Comparison of ENCODE assay signal across 8 cellular contexts in genomic region chr2:62505109-62505508, GRCh38. TPM values are rescaled to one million over a fixed set of nuclear protein-coding genes. Genes with fewer than 3 reads are reported as not detected.
DNase-seq lines count a peak whose midpoint lies in the region; ATAC-seq, FAIRE-seq and TF ChIP-seq lines count a peak whose summit lies in the region.

No MANE protein-coding gene starts in this region.

- intact Hi-C loops in PC-3 (cut with micrococcal nuclease) = no loop called here
- intact Hi-C loops in endothelial cell of umbilical vein (cut with micrococcal nuclease) = loop anchor here (2.0 kb wide), 2 partner anchors 48 to 74 kb away; no protein-coding TSS in a partner anchor

- H3F3A ChIP-seq in PC-3 (ENCODE audit: low read length, unreplicated experiment) = no peaks in the 10 kb centered on the region

- H3K4me2 ChIP-seq in PC-3 (ENCODE audit: low read length) = peak overlapping the region; percentile 99
- H3K4me2 ChIP-seq in endothelial cell of umbilical vein (ENCODE audit: insufficient read depth, low read length) = no peak overlapping the region

- dilution Hi-C loops in endothelial cell of umbilical vein (cut with MboI; ENCODE audit: extremely low pct_ligation_motif_present, low sequenced_read_pairs) = no loop called here

- TF ChIP-seq POLR2A in endothelial cell of umbilical vein (IDR thresholded peaks at IDR 0.05; ENCODE audit: low read depth, low read length) = no peak

- peak overlapping the region; percentile 79 for H3K9ac ChIP-seq in PC-3 (ENCODE audit: low read length)
- H3K9ac ChIP-seq in endothelial cell of umbilical vein (replicated peaks; ENCODE audit: extremely low read depth, insufficient read depth, low read length) = no peak overlapping the region
- H3K9ac ChIP-seq in rectal smooth muscle tissue (ENCODE audit: low read length) = peak overlapping the region; percentile 13

- H3K9me2 ChIP-seq in PC-3 (replicated peaks; ENCODE audit: low read length) = no peaks in the 10 kb centered on the region

- H2AFZ ChIP-seq in PC-3 (ENCODE audit: low read length) (peak overlapping the region; percentile 83), endothelial cell of umbilical vein (ENCODE audit: low read depth, low read length) (peak overlapping the region; percentile 99)

- H3K36me3 ChIP-seq in PC-3 (ENCODE audit: low read depth, low read length) (no peaks in the 10 kb centered on the region), endothelial cell of umbilical vein (ENCODE audit: control insufficient read depth in 2 of 2, extremely low read depth in 1 of 2, insufficient read depth in 2 of 2, low read length in 2 of 2) (no peaks in the 10 kb centered on the region), rectal smooth muscle tissue (ENCODE audit: control insufficient read depth, insufficient read depth, low read length) (no peaks in the 10 kb centered on the region)

- TF ChIP-seq CTCF in PC-3 (conservative IDR thresholded peaks at IDR 0.05; ENCODE audit: low read depth, low read length) (no peak), endothelial cell of umbilical vein (IDR thresholded peaks at IDR 0.05; ENCODE audit: extremely low read depth in 1 of 2, insufficient read depth in 1 of 2, low read depth in 1 of 2, low read length in 2 of 2) (no peak)

- H3K27me3 ChIP-seq in PC-3 (ENCODE audit: low read length) (no peaks in the 10 kb centered on the region), endothelial cell of umbilical vein (ENCODE audit: control insufficient read depth in 2 of 2, insufficient read depth in 2 of 2, low read length in 2 of 2) (no peaks in the 10 kb centered on the region), rectal smooth muscle tissue (ENCODE audit: control insufficient read depth, insufficient read depth, low read length) (no peaks in the 10 kb centered on the region)

- DNase-seq in GM03348 (ENCODE audit: low spot score) (peak; percentile 13), PC-3 (no peak), endothelial cell of umbilical vein (ENCODE audit: low read depth, low spot score) (peak; percentile 26), GM19239 (ENCODE audit: insufficient read length, low spot score) (no peak), epidermal melanocyte (ENCODE audit: insufficient read length, low spot score) (no peak), Kasumi-1 (lab: John Stamatoyannopoulos, UW) (no peak)

- FAIRE-seq in endothelial cell of umbilical vein (lab: Jason Lieb, UNC) (no peak), GM19239 (lab: Jason Lieb, UNC) (no peak)

- H3K4me1 ChIP-seq in PC-3 (ENCODE audit: insufficient read depth, low read length) (peaks cover 7% of the 10 kb centered on the region; the same call in 1 of the 2 replicates), endothelial cell of umbilical vein (ENCODE audit: control insufficient read depth, extremely low read depth, insufficient read depth, low read length) (peaks cover 7% of the 10 kb centered on the region), rectal smooth muscle tissue (ENCODE audit: control insufficient read depth, insufficient read depth, low read length) (peaks cover 6% of the 10 kb centered on the region)

- BruUV-seq in PC-3 (replicated peaks; lab: Mats Ljungman, UMichigan) (TSS peak; percentile 36), endothelial cell of umbilical vein (replicated peaks; lab: Mats Ljungman, UMichigan) (no TSS peak)

- H3K4me3 ChIP-seq in PC-3 (ENCODE audit: low read length) (peak overlapping the region; percentile 77; the same call in 1 of the 2 replicates), endothelial cell of umbilical vein (replicated peaks in 1 of 3; ENCODE audit: insufficient read depth in 1 of 3, low read depth in 1 of 3, low read length in 3 of 3) (no peak overlapping the region), rectal smooth muscle tissue (ENCODE audit: low read length) (peak overlapping the region; percentile 84)

- H3K9me3 ChIP-seq in PC-3 (ENCODE audit: low read length) (no peaks in the 10 kb centered on the region), endothelial cell of umbilical vein (replicated peaks; ENCODE audit: control insufficient read depth, insufficient read depth, low read length) (no peaks in the 10 kb centered on the region)

- H3K27ac ChIP-seq in PC-3 (ENCODE audit: low read length) = peak overlapping the region; percentile 72
- no peak overlapping the region for H3K27ac ChIP-seq in endothelial cell of umbilical vein (ENCODE audit: insufficient read depth, low read depth, low read length)
- H3K27ac ChIP-seq in rectal smooth muscle tissue (ENCODE audit: low read depth, low read length) = peak overlapping the region; percentile 90

- POLR2A ChIA-PET in PC-3 (lab: Charles Lee; ENCODE audit: unreplicated experiment) (interaction anchor here (0.5 kb wide), 1 partner anchor 263 kb away, joined by 4 read pairs; no protein-coding TSS in a partner anchor), endothelial cell of umbilical vein (lab: Charles Lee) (no interaction called here)

- H4K20me1 ChIP-seq in PC-3 (ENCODE audit: low read length) (no peaks in the 10 kb centered on the region), endothelial cell of umbilical vein (replicated peaks; ENCODE audit: control insufficient read depth, extremely low read depth, insufficient read depth, low read length) (no peaks in the 10 kb centered on the region)

- CTCF ChIA-PET in PC-3 (lab: Charles Lee) = interaction anchor here (0.7 kb wide), 1 partner anchor 73 kb away, joined by 4 read pairs; no protein-coding TSS in a partner anchor
- CTCF ChIA-PET in endothelial cell of umbilical vein (lab: Charles Lee) = interaction anchor here (0.9 to 2.1 kb wide), 5 partner anchors 16 to 48 kb away, joined by 3 to 20 read pairs (median 5); no protein-coding TSS in a partner anchor

- H3K79me2 ChIP-seq in PC-3 (ENCODE audit: low read length) = no peaks in the 10 kb centered on the region
- H3K79me2 ChIP-seq in endothelial cell of umbilical vein (ENCODE audit: control insufficient read depth, insufficient read depth, low read length) = no peaks in the 10 kb centered on the region

- H3K9me1 ChIP-seq in endothelial cell of umbilical vein (replicated peaks; ENCODE audit: control insufficient read depth, extremely low read depth, insufficient read depth, low read length) = no peaks in the 10 kb centered on the region

- ATAC-seq in PC-3 = no peak
- ATAC-seq in GM18907 (IDR thresholded peaks at IDR 0.05; ENCODE audit: unreplicated experiment) = no peak

TF ChIP-seq in endothelial cell of umbilical vein, 7 proteins besides CTCF, POLR2A, EP300 and RAD21:
- no peak for TF ChIP-seq MYC (IDR thresholded peaks at IDR 0.05; ENCODE audit: low read depth, low read length)
- no peak for TF ChIP-seq POLR2AphosphoS5 (IDR thresholded peaks at IDR 0.05; ENCODE audit: insufficient read depth, low read depth, low read length)
- TF ChIP-seq GATA2 (IDR thresholded peaks at IDR 0.05; ENCODE audit: insufficient read depth, insufficient read length, low read depth, low read length) = no peak
- no peak for TF ChIP-seq JUN (IDR thresholded peaks at IDR 0.05; ENCODE audit: borderline replicate concordance, insufficient read depth, insufficient read length, low read depth)
- no peak for TF ChIP-seq EZH2 (IDR thresholded peaks at IDR 0.05; ENCODE audit: borderline replicate concordance, low read depth, low read length, severe bottlenecking)
- no peak for TF ChIP-seq MAX (IDR thresholded peaks at IDR 0.05; ENCODE audit: insufficient read depth, insufficient read length)
- TF ChIP-seq FOS (IDR thresholded peaks at IDR 0.05; ENCODE audit: borderline replicate concordance, insufficient read depth, low read length) = no peak
TF ChIP-seq in endothelial cell of umbilical vein: peak in this region for 0.

RNA-seq across cellular contexts. Expression of gene TMEM17, which starts 0.9 kb away (rescaled TPM):
- total RNA-seq in PC-3 (2014; rRNA removed) (1.6 and 2.9 TPM in 2 replicates), endothelial cell of umbilical vein (0.91 and 1.2 TPM in 2 replicates)
- polyA plus RNA-seq in endothelial cell of umbilical vein = 1.3 and 2.0 TPM in 2 replicates
- 1.3 and 1.7 TPM in 2 replicates for polyA plus RNA-seq in endothelial cell of umbilical vein (2011; cell fraction: cytosol; rRNA removed)
- polyA plus RNA-seq in endothelial cell of umbilical vein (2011; cell fraction: nucleus; rRNA removed) = 1.5 and 2.2 TPM in 2 replicates
- polyA plus RNA-seq in endothelial cell of umbilical vein (2012) = 1.4 and 1.8 TPM in 2 replicates
- polyA minus RNA-seq in endothelial cell of umbilical vein = 0.76 and 1.9 TPM in 2 replicates
- polyA minus RNA-seq in endothelial cell of umbilical vein (2011; cell fraction: cytosol; rRNA and poly(A)+ RNA removed) = not detected
- 1.5 TPM in 2 replicates for polyA minus RNA-seq in endothelial cell of umbilical vein (2011; cell fraction: nucleus; rRNA and poly(A)+ RNA removed)

Comparison
In these comparisons a context has a peak if more than half of its experiments do, and no peak if none do; other contexts are left out.
1. DNase-seq: peak in GM03348 (single experiment) and endothelial cell of umbilical vein (single experiment); none in PC-3 (single experiment), GM19239 (single experiment), epidermal melanocyte (single experiment) and Kasumi-1 (0 of 2).
2. H3K4me3 ChIP-seq: peak in PC-3 (single experiment) and rectal smooth muscle tissue (single experiment); none in endothelial cell of umbilical vein (0 of 3).